Comparison of ENCODE assay signal across 6 cellular contexts in the genomic region with DNA sequence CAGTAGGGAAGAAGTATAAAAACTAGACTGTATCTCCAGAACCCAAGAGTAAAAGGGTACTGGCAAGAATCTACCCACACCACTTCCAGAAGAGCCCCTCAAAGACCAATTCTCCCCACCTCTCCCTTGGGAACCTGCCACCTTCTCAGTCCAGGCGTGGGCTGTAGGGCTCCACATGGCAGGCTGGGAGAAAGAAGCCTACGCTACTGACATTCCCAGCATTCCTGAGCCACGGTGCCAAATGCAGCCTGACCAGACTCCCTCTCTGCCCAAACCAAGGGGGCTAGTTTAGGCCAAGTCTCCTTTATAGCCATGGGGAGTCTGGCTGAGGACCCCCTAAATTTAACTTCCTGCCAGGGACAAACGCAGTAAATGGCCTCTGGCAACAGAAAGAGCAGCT.
DNase-seq lines count a peak whose midpoint lies in the region; ATAC-seq and TF ChIP-seq lines count a peak whose summit lies in the region.

No MANE protein-coding gene starts in this region.

- H3K9me3 ChIP-seq in RWPE2 (ENCODE audit: severe bottlenecking) (no peaks in the 10 kb centered on the region), iPS-20b (ENCODE audit: insufficient read depth, low read depth, low read length) (no peaks in the 10 kb centered on the region)

- no peak for ATAC-seq in RWPE2 (ENCODE audit: low read depth)

- DNase-seq in RWPE2 (ENCODE audit: low spot score) = no peak
- DNase-seq in superior temporal gyrus (ENCODE audit: extremely low spot score) = no peak
- DNase-seq in globus pallidus (ENCODE audit: low spot score) = no peak
- no peak for DNase-seq in DMS79 treated with DMSO at 0.1 percent for 48 hours (lab: John Stamatoyannopoulos, UW)

- H3K27me3 ChIP-seq in ACC112 (ENCODE audit: insufficient read depth, low read length) = no peaks in the 10 kb centered on the region
- H3K27me3 ChIP-seq in RWPE2 (ENCODE audit: insufficient read depth, poor library complexity, severe bottlenecking) = no peaks in the 10 kb centered on the region
- no peaks in the 10 kb centered on the region for H3K27me3 ChIP-seq in iPS-20b (ENCODE audit: insufficient read depth, low read length)

- H3K4me3 ChIP-seq in ACC112 (ENCODE audit: low read depth, low read length) (peak overlapping the region; percentile 100), RWPE2 (ENCODE audit: severe bottlenecking) (peak overlapping the region; percentile 76), iPS-20b (ENCODE audit: low read length) (peak overlapping the region; percentile 91)

- H3K79me2 ChIP-seq in ACC112 (ENCODE audit: control insufficient read depth, insufficient read depth, low read length, unreplicated experiment) = peaks cover 32% of the 10 kb centered on the region

- H2AFZ ChIP-seq in ACC112 (ENCODE audit: low read length, unreplicated experiment) = no peak overlapping the region

- H3K36me3 ChIP-seq in ACC112 (ENCODE audit: insufficient read depth, low read length) (peaks cover 29% of the 10 kb centered on the region), RWPE2 (ENCODE audit: low read depth) (peaks cover 49% of the 10 kb centered on the region), iPS-20b (ENCODE audit: insufficient read depth, low read depth, low read length) (peaks cover 49% of the 10 kb centered on the region)

- H3K4me1 ChIP-seq in ACC112 (ENCODE audit: control insufficient read depth, insufficient read depth, low read length, unreplicated experiment) (peaks cover 16% of the 10 kb centered on the region), RWPE2 (ENCODE audit: insufficient read depth, poor library complexity, severe bottlenecking) (peaks cover 8% of the 10 kb centered on the region), iPS-20b (ENCODE audit: insufficient read depth, low read length) (peaks cover 14% of the 10 kb centered on the region)

- no peak for TF ChIP-seq CTCF in RWPE2 (IDR thresholded peaks at IDR 0.05; ENCODE audit: poor library complexity, severe bottlenecking)

- H3K27ac ChIP-seq in ACC112 (ENCODE audit: low read depth, low read length) (peak overlapping the region; percentile 2; the same call in 1 of the 2 replicates), RWPE2 (ENCODE audit: poor library complexity, severe bottlenecking) (peak overlapping the region; percentile 83), iPS-20b (ENCODE audit: low read length) (no peak overlapping the region)

- H3K9ac ChIP-seq in iPS-20b (ENCODE audit: low read depth, low read length) = peak overlapping the region; percentile 88; the same call in 1 of the 2 replicates
